19 cellular contexts compared by ENCODE assay signal in the genomic region with DNA sequence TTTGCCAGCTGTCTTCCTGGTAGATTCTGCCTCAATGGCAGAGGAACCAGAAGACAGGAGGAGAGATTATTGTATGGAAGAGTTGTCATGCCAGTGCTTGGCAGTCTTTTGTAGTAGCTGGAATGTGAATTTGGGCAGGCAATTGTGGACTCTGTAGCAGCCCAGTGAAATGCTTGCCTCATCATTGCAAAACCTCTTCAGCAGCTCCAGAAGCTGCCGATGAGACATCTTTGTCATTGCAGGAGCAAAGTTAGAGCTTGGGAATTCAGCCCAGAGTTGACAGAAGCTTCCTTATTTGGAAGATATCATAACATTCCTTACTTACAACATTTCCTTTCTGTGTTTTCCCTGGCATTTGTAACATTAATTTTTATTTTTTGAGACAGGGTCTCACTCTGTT.
DNase-seq lines count a peak whose midpoint lies in the region; ATAC-seq, FAIRE-seq and TF ChIP-seq lines count a peak whose summit lies in the region.
"Had no signal": no experiment of that assay in that cellular context is flagged by ENCODE, and none has a peak within 500 bp of the region (broad histone marks: within the 10 kb centered on the region; RNA-seq: fewer than 3 reads in every experiment).

No MANE protein-coding gene starts in this region.

- FAIRE-seq in endothelial cell of umbilical vein (lab: Jason Lieb, UNC) = peak; percentile 62
- FAIRE-seq: A549, D721Med, GM12891, H54 had no signal

- no peak overlapping the region for H4K8ac ChIP-seq in mesenchymal stem cell (ENCODE audit: low read length)

- H2AFZ ChIP-seq in endothelial cell of umbilical vein (ENCODE audit: low read depth, low read length) (peak overlapping the region; percentile 59), mesenchymal stem cell (ENCODE audit: low read depth, low read length) (peak overlapping the region; percentile 39), SK-N-SH (ENCODE audit: low read depth) (no peak overlapping the region)

- H3F3A ChIP-seq in SK-N-SH (replicated peaks; ENCODE audit: insufficient read depth) = no peaks in the 10 kb centered on the region

- CTCF ChIA-PET in endothelial cell of umbilical vein (lab: Charles Lee) (interaction anchor here (1.2 kb wide), 1 partner anchor 22 kb away, joined by 4 read pairs; no protein-coding TSS in a partner anchor), SK-N-SH (lab: Yijun Ruan, JAX) (no interaction called here), T-cell (lab: Charles Lee) (no interaction called here)

- H4K20me1 ChIP-seq in endothelial cell of umbilical vein (replicated peaks; ENCODE audit: control insufficient read depth, extremely low read depth, insufficient read depth, low read length) (no peaks in the 10 kb centered on the region), SK-N-SH (ENCODE audit: insufficient read depth) (no peaks in the 10 kb centered on the region)

- H3K27me3 ChIP-seq in endothelial cell of umbilical vein (ENCODE audit: control insufficient read depth in 2 of 2, insufficient read depth in 2 of 2, low read length in 2 of 2) (no peaks in the 10 kb centered on the region), mesenchymal stem cell (ENCODE audit: control insufficient read depth in 1 of 2, insufficient read depth in 1 of 2, low read length in 2 of 2) (no peaks in the 10 kb centered on the region), SK-N-SH (ENCODE audit: insufficient read depth) (no peaks in the 10 kb centered on the region), Peyer's patch (no peaks in the 10 kb centered on the region)

- H3K4ac ChIP-seq in mesenchymal stem cell (ENCODE audit: low read depth in 1 of 2, low read length in 2 of 2) = no peak overlapping the region

- no peaks in the 10 kb centered on the region for H3K27me3 Mint-ChIP-seq in T-cell

- H3K9me3 Mint-ChIP-seq in T-cell = no peaks in the 10 kb centered on the region
- H3K9me3 Mint-ChIP-seq: CD8-positive, alpha-beta T cell had no signal

- H3K9me1 ChIP-seq in endothelial cell of umbilical vein (replicated peaks; ENCODE audit: control insufficient read depth, extremely low read depth, insufficient read depth, low read length) = no peaks in the 10 kb centered on the region

- intact Hi-C loops in endothelial cell of umbilical vein (cut with micrococcal nuclease) = no loop called here

- TF ChIP-seq RAD21 in SK-N-SH (IDR thresholded peaks at IDR 0.05; ENCODE audit: low read length) = no peak

- no peak overlapping the region for H2AK5ac ChIP-seq in mesenchymal stem cell (ENCODE audit: low read length, severe bottlenecking)

- H3K9ac ChIP-seq in endothelial cell of umbilical vein (replicated peaks; ENCODE audit: extremely low read depth, insufficient read depth, low read length) = no peak overlapping the region
- no peak overlapping the region for H3K9ac ChIP-seq in mesenchymal stem cell (ENCODE audit: low read length)
- no peak overlapping the region for H3K9ac ChIP-seq in SK-N-SH

- no peaks in the 10 kb centered on the region for H3K4me1 Mint-ChIP-seq in T-cell
- H3K4me1 Mint-ChIP-seq: CD14-positive monocyte had no signal

- no peak overlapping the region for H3K27ac Mint-ChIP-seq in T-cell
- H3K27ac Mint-ChIP-seq: CD14-positive monocyte; CD8-positive, alpha-beta T cell had no signal

- no peak overlapping the region for H3K18ac ChIP-seq in mesenchymal stem cell (ENCODE audit: low read depth in 1 of 2, low read length in 2 of 2)

- no peaks in the 10 kb centered on the region for H3K9me3 ChIP-seq in endothelial cell of umbilical vein (replicated peaks; ENCODE audit: control insufficient read depth, insufficient read depth, low read length)
- no peaks in the 10 kb centered on the region for H3K9me3 ChIP-seq in mesenchymal stem cell (ENCODE audit: control insufficient read depth, low read length)
- no peaks in the 10 kb centered on the region for H3K9me3 ChIP-seq in SK-N-SH
- no peaks in the 10 kb centered on the region for H3K9me3 ChIP-seq in Peyer's patch
- H3K9me3 ChIP-seq: A549 had no signal

- no peak overlapping the region for H2BK12ac ChIP-seq in mesenchymal stem cell (ENCODE audit: low read length in 2 of 2)

- BruUV-seq in endothelial cell of umbilical vein (replicated peaks; lab: Mats Ljungman, UMichigan) = no TSS peak

- H3K4me3 ChIP-seq in endothelial cell of umbilical vein (replicated peaks in 1 of 3; ENCODE audit: insufficient read depth in 1 of 3, low read depth in 1 of 3, low read length in 3 of 3) (no peak overlapping the region), mesenchymal stem cell (ENCODE audit: insufficient read depth in 1 of 2, low read depth in 1 of 2, low read length in 2 of 2) (no peak overlapping the region), SK-N-SH (ENCODE audit: low read depth in 2 of 2, low read length in 1 of 2) (no peak overlapping the region), Peyer's patch (no peak overlapping the region)
- H3K4me3 ChIP-seq: A549 had no signal

- H2BK15ac ChIP-seq in mesenchymal stem cell (ENCODE audit: low read depth, poor library complexity, severe bottlenecking) = no peak overlapping the region

- H3K36me3 Mint-ChIP-seq in T-cell = no peaks in the 10 kb centered on the region
- H3K36me3 Mint-ChIP-seq: CD14-positive monocyte; CD8-positive, alpha-beta T cell had no signal

- no peak overlapping the region for H3K4me3 Mint-ChIP-seq in T-cell
- H3K4me3 Mint-ChIP-seq: CD14-positive monocyte; CD8-positive, alpha-beta T cell had no signal

- H4K91ac ChIP-seq in mesenchymal stem cell (ENCODE audit: low read length) = no peak overlapping the region

- H3K4me2 ChIP-seq in endothelial cell of umbilical vein (ENCODE audit: insufficient read depth, low read length) = no peak overlapping the region
- no peak overlapping the region for H3K4me2 ChIP-seq in mesenchymal stem cell (ENCODE audit: low read length, poor library complexity, severe bottlenecking)
- H3K4me2 ChIP-seq in SK-N-SH = no peak overlapping the region
- H3K4me2 ChIP-seq: A549 had no signal

- H3K79me2 ChIP-seq in endothelial cell of umbilical vein (ENCODE audit: control insufficient read depth, insufficient read depth, low read length) = no peaks in the 10 kb centered on the region
- H3K79me2 ChIP-seq in SK-N-SH (ENCODE audit: insufficient read depth) = no peaks in the 10 kb centered on the region

- H3K14ac ChIP-seq in mesenchymal stem cell (ENCODE audit: low read length in 2 of 2) = no peak overlapping the region

- TF ChIP-seq CTCF in endothelial cell of umbilical vein (IDR thresholded peaks at IDR 0.05; ENCODE audit: extremely low read depth in 1 of 2, insufficient read depth in 1 of 2, low read depth in 1 of 2, low read length in 2 of 2) (no peak), SK-N-SH (IDR thresholded peaks at IDR 0.05) (no peak), Peyer's patch (IDR thresholded peaks at IDR 0.05) (no peak)

- POLR2A ChIA-PET in endothelial cell of umbilical vein (lab: Charles Lee) (no interaction called here), SK-N-SH (lab: Yijun Ruan, JAX) (no interaction called here), T-cell (lab: Charles Lee) (no interaction called here)

- WGBS in mesenchymal stem cell = no CpG with 5 or more reads among the region's 1 CpG
- no CpG with 5 or more reads among the region's 1 CpG for WGBS in SK-N-SH (ENCODE audit: low lambda C conversion rate)

- H3K79me1 ChIP-seq in mesenchymal stem cell (replicated peaks; ENCODE audit: low read length, poor library complexity, severe bottlenecking) = no peaks in the 10 kb centered on the region

- H3K36me3 ChIP-seq in endothelial cell of umbilical vein (ENCODE audit: control insufficient read depth in 2 of 2, extremely low read depth in 1 of 2, insufficient read depth in 2 of 2, low read length in 2 of 2) (no peaks in the 10 kb centered on the region), mesenchymal stem cell (ENCODE audit: control insufficient read depth in 1 of 2, insufficient read depth in 2 of 2, low read depth in 1 of 2, low read length in 2 of 2) (no peaks in the 10 kb centered on the region), SK-N-SH (replicated peaks in 1 of 2; ENCODE audit: control insufficient read depth in 1 of 2, insufficient read depth in 2 of 2, low read length in 1 of 2) (no peaks in the 10 kb centered on the region), Peyer's patch (no peaks in the 10 kb centered on the region)

- H3K27ac ChIP-seq in endothelial cell of umbilical vein (ENCODE audit: insufficient read depth, low read depth, low read length) (no peak overlapping the region), mesenchymal stem cell (ENCODE audit: low read length, poor library complexity, severe bottlenecking) (peak overlapping the region; percentile 53), SK-N-SH (ENCODE audit: low read depth in 2 of 2, low read length in 1 of 2) (no peak overlapping the region), Peyer's patch (no peak overlapping the region)
- H3K27ac ChIP-seq: A549 had no signal

- H3K4me1 ChIP-seq in endothelial cell of umbilical vein (ENCODE audit: control insufficient read depth, extremely low read depth, insufficient read depth, low read length) (no peaks in the 10 kb centered on the region), mesenchymal stem cell (ENCODE audit: control insufficient read depth, insufficient read depth, low read depth, low read length) (no peaks in the 10 kb centered on the region), SK-N-SH (ENCODE audit: control insufficient read depth in 1 of 2, insufficient read depth in 2 of 2, low read depth in 1 of 2, low read length in 1 of 2) (no peaks in the 10 kb centered on the region), Peyer's patch (no peaks in the 10 kb centered on the region)
- H3K4me1 ChIP-seq: A549 had no signal

- TF ChIP-seq EP300 in SK-N-SH (IDR thresholded peaks at IDR 0.05; ENCODE audit: borderline replicate concordance in 1 of 2, low read depth in 1 of 2, low read length in 1 of 2) = no peak

- dilution Hi-C loops in endothelial cell of umbilical vein (cut with MboI; ENCODE audit: extremely low pct_ligation_motif_present, low sequenced_read_pairs) = no loop called here

- H2BK5ac ChIP-seq in mesenchymal stem cell (ENCODE audit: low read depth, low read length, poor library complexity, severe bottlenecking) = no peak overlapping the region

- H2BK120ac ChIP-seq in mesenchymal stem cell (ENCODE audit: low read depth, low read length) = no peak overlapping the region

- no peak for ATAC-seq in T-cell (replicated peaks in 1 of 4)
- ATAC-seq: A549; CD8-positive, alpha-beta T cell; HCT116 had no signal

- TF ChIP-seq POLR2A in endothelial cell of umbilical vein (IDR thresholded peaks at IDR 0.05; ENCODE audit: low read depth, low read length) (no peak), Peyer's patch (IDR thresholded peaks at IDR 0.05) (no peak)

- H3K9me2 ChIP-seq in SK-N-SH = no peaks in the 10 kb centered on the region

- DNase-seq in NCI-H226 = peak; percentile 50
- DNase-seq in endothelial cell of umbilical vein (ENCODE audit: low read depth, low spot score) = peak; percentile 16
- peak; percentile 29 for DNase-seq in mesenchymal stem cell
- DNase-seq in GOT3 (lab: John Stamatoyannopoulos, UW) = no peak
- no peak for DNase-seq in SK-N-SH
- no peak for DNase-seq in Peyer's patch
- no peak for DNase-seq in T-cell
- DNase-seq: CD8-positive, alpha-beta T cell; COR-L47; DMS153; DMS79 treated with DMSO at 0.1 percent for 48 hours; EL; IMR-90 had no signal

- no peak overlapping the region for H3K23ac ChIP-seq in mesenchymal stem cell (ENCODE audit: low read length in 2 of 2)

TF ChIP-seq in endothelial cell of umbilical vein, 7 proteins besides CTCF, POLR2A, EP300 and RAD21 (continues in another document):
- TF ChIP-seq POLR2AphosphoS5 (IDR thresholded peaks at IDR 0.05; ENCODE audit: insufficient read depth, low read depth, low read length) = no peak

Comparison
In these comparisons a context has a peak if more than half of its experiments do, and no peak if none do; other contexts are left out.
1. DNase-seq: peak in NCI-H226 (single experiment), endothelial cell of umbilical vein (single experiment) and mesenchymal stem cell (single experiment); none in GOT3 (single experiment), SK-N-SH (single experiment), Peyer's patch (0 of 3) and T-cell (0 of 34).